ENCODE assay signal across 11 cellular contexts in genomic region chr11:9219572-9219971, GRCh38. TPM values are rescaled to one million over a fixed set of nuclear protein-coding genes. Genes with fewer than 3 reads are reported as not detected.
DNase-seq lines count a peak whose midpoint lies in the region; ATAC-seq and TF ChIP-seq lines count a peak whose summit lies in the region.
"Had no signal": no experiment of that assay in that cellular context is flagged by ENCODE, and none has a peak within 500 bp of the region (broad histone marks: within the 10 kb centered on the region; RNA-seq: fewer than 3 reads in every experiment).

No MANE protein-coding gene starts in this region.

- no peaks in the 10 kb centered on the region for H3K36me3 ChIP-seq in GM23338 (ENCODE audit: insufficient read depth)

- peaks cover 6% of the 10 kb centered on the region for H3K27me3 Mint-ChIP-seq in GM23338 (ENCODE audit: insufficient read depth, low read depth, poor library complexity)
- H3K27me3 Mint-ChIP-seq: activated naive CD8-positive, alpha-beta T cell treated with anti-CD3 and anti-CD28 coated beads, Interleukin-2, amount 50 U/mL, for 24 hours; stimulated activated naive CD8-positive, alpha-beta T cell treated with anti-CD3 and anti-CD28 coated beads, Interleukin-15, amount 100 ng/mL, for 72 hours had no signal

- no peak overlapping the region for H3K4me3 ChIP-seq in GM23338

- no peaks in the 10 kb centered on the region for H3K36me3 Mint-ChIP-seq in GM23338 (ENCODE audit: low read depth)

- no peaks in the 10 kb centered on the region for H3K27me3 ChIP-seq in GM23338 (ENCODE audit: insufficient read depth)

- no peak overlapping the region for H3K4me2 ChIP-seq in GM23338

- no peaks in the 10 kb centered on the region for H3K9me2 ChIP-seq in GM23338 (ENCODE audit: insufficient read depth)

- no peak overlapping the region for H3K4me3 Mint-ChIP-seq in GM23338
- H3K4me3 Mint-ChIP-seq: activated naive CD8-positive, alpha-beta T cell treated with anti-CD3 and anti-CD28 coated beads, Interleukin-2, amount 50 U/mL, for 24 hours; stimulated activated naive CD8-positive, alpha-beta T cell treated with anti-CD3 and anti-CD28 coated beads, Interleukin-15, amount 100 ng/mL, for 72 hours had no signal

- 0 out of 2 replicates have a peak overlapping the region, but pooled peaks have one; percentile 29 for H3K27ac Mint-ChIP-seq in GM23338
- H3K27ac Mint-ChIP-seq: activated naive CD8-positive, alpha-beta T cell treated with anti-CD3 and anti-CD28 coated beads, Interleukin-2, amount 50 U/mL, for 24 hours; stimulated activated naive CD8-positive, alpha-beta T cell treated with anti-CD3 and anti-CD28 coated beads, Interleukin-15, amount 100 ng/mL, for 72 hours had no signal

- H3K27ac ChIP-seq in GM23338 (ENCODE audit: low read depth): peak overlapping the region; percentile 24; the same call in 1 of the 2 replicates

- no peak overlapping the region for H2AFZ ChIP-seq in GM23338

- intact Hi-C loops in sciatic nerve (cut with DNase I): no loop called here

- H3K79me2 ChIP-seq in GM23338 (replicated peaks; ENCODE audit: insufficient read depth): peaks cover 99% of the 10 kb centered on the region

- H3K9me3 Mint-ChIP-seq in GM23338: no peaks in the 10 kb centered on the region
- H3K9me3 Mint-ChIP-seq: activated naive CD8-positive, alpha-beta T cell treated with anti-CD3 and anti-CD28 coated beads, Interleukin-2, amount 50 U/mL, for 24 hours; stimulated activated naive CD8-positive, alpha-beta T cell treated with anti-CD3 and anti-CD28 coated beads, Interleukin-15, amount 100 ng/mL, for 72 hours had no signal

- TF ChIP-seq CTCF in GM23338 (conservative IDR thresholded peaks at IDR 0.05; ENCODE audit: low read depth in 2 of 2): no peak

- no peaks in the 10 kb centered on the region for H3F3A ChIP-seq in GM23338 (replicated peaks; ENCODE audit: low read depth)

- H4K20me1 ChIP-seq in GM23338 (replicated peaks; ENCODE audit: insufficient read depth): peaks cover 9% of the 10 kb centered on the region

- H3K4me1 Mint-ChIP-seq in GM23338: peaks cover 9% of the 10 kb centered on the region

- DNase-seq in GM23338 (ENCODE audit: low spot score) (no peak), amniotic stem cell (lab: John Stamatoyannopoulos, UW) (peak; percentile 15), fibroblast of the conjunctiva (ENCODE audit: low read depth) (peak; percentile 84), sciatic nerve (ENCODE audit: low spot score) (no peak), HT-29 (ENCODE audit: low spot score) (no peak)
- DNase-seq: activated CD4-positive, alpha-beta T cell treated with anti-CD3 and anti-CD28 coated beads, Interleukin-2, amount 50 U/mL, for 48 hours; activated naive CD8-positive, alpha-beta T cell treated with anti-CD3 and anti-CD28 coated beads, Interleukin-2, amount 50 U/mL, for 24 hours; stimulated activated naive CD8-positive, alpha-beta T cell treated with anti-CD3 and anti-CD28 coated beads, Interleukin-15, amount 100 ng/mL, for 72 hours had no signal

- peaks cover 10% of the 10 kb centered on the region; the same call in 1 of the 2 replicates for H3K4me1 ChIP-seq in GM23338 (ENCODE audit: insufficient read depth)

- ATAC-seq in GM23338 (no peak), sciatic nerve (peak; percentile 93), GM18520 (IDR thresholded peaks at IDR 0.05; ENCODE audit: unreplicated experiment) (no peak), GM21825 (IDR thresholded peaks at IDR 0.05; ENCODE audit: unreplicated experiment) (no peak), HG03139 (IDR thresholded peaks at IDR 0.05; ENCODE audit: unreplicated experiment) (no peak)
- ATAC-seq: activated naive CD8-positive, alpha-beta T cell treated with anti-CD3 and anti-CD28 coated beads, Interleukin-2, amount 50 U/mL, for 24 hours; stimulated activated naive CD8-positive, alpha-beta T cell treated with anti-CD3 and anti-CD28 coated beads, Interleukin-15, amount 100 ng/mL, for 72 hours had no signal

TF ChIP-seq in GM23338, 12 proteins besides CTCF, POLR2A, EP300 and RAD21 (continues in another document):
- no peak for TF ChIP-seq ZNF462 (CRISPR knock-in tag; IDR thresholded peaks at IDR 0.05)
- TF ChIP-seq REST (IDR thresholded peaks at IDR 0.05; ENCODE audit: unreplicated experiment): no peak
- no peak for TF ChIP-seq POLR2AphosphoS5 (IDR thresholded peaks at IDR 0.05; ENCODE audit: low read depth)
- no peak for TF ChIP-seq EZH2phosphoT487 (IDR thresholded peaks at IDR 0.05; ENCODE audit: unreplicated experiment)

RNA-seq across cellular contexts. Expression of gene DENND5A, which starts 45.6 kb away (rescaled TPM):
- total RNA-seq in GM23338 (2014; rRNA removed; shearing (Covaris generic)): 49.1 and 56.3 TPM in 2 replicates
- 25.6 and 28.1 TPM in 2 replicates for polyA plus RNA-seq in GM23338 (2016; fragmentation: Nextera tagmentation; extraction: Ambion mirVana)
- 147 TPM for total RNA-seq in sciatic nerve
- 6.2 and 8.0 TPM in 2 replicates for total RNA-seq in HT-29 (2014; rRNA removed; shearing (Covaris generic))

Comparison
In these comparisons a context has a peak if more than half of its experiments do, and no peak if none do; other contexts are left out.
1. DNase-seq: peak in amniotic stem cell (single experiment) and fibroblast of the conjunctiva (single experiment); none in GM23338 (single experiment), sciatic nerve (single experiment) and HT-29 (single experiment).